9 cellular contexts compared by ENCODE assay signal in genomic region chr15:72222433-72222832, GRCh38. TPM values are rescaled to one million over a fixed set of nuclear protein-coding genes. Genes with fewer than 3 reads are reported as not detected.
A peak's percentile ranks its signal among the peaks of the same experiment; 100 is the strongest.
DNase-seq lines count a peak whose midpoint lies in the region; ATAC-seq and TF ChIP-seq lines count a peak whose summit lies in the region.
"Had no signal": no experiment of that assay in that cellular context is flagged by ENCODE, and none has a peak within 500 bp of the region (broad histone marks: within the 10 kb centered on the region; RNA-seq: fewer than 3 reads in every experiment).

No MANE protein-coding gene starts in this region.

- H3K4me3 Mint-ChIP-seq in activated B cell treated with CpG ODN at 0.5 μM for 24 hours, result no peak overlapping the region
- peak overlapping the region; percentile 3 to 35 for H3K4me3 Mint-ChIP-seq in stimulated activated naive B cell treated with anti-CD40 and anti-IgM and Interleukin-4, amounts not matched to agents 10 μg/mL and 1 μg/mL and 100 μg/mL, for 72 hours

- H3K27me3 Mint-ChIP-seq in activated B cell treated with CpG ODN at 0.5 μM for 24 hours, result no peaks in the 10 kb centered on the region
- H3K27me3 Mint-ChIP-seq in stimulated activated naive B cell treated with anti-CD40 and anti-IgM and Interleukin-4, amounts not matched to agents 10 μg/mL and 1 μg/mL and 100 μg/mL, for 72 hours, result no peaks in the 10 kb centered on the region

- H3K27ac Mint-ChIP-seq in activated B cell treated with CpG ODN at 0.5 μM for 24 hours, result peak overlapping the region; percentile 11
- peak overlapping the region; percentile 49 for H3K27ac Mint-ChIP-seq in stimulated activated naive B cell treated with anti-CD40 and anti-IgM and Interleukin-4, amounts not matched to agents 10 μg/mL and 1 μg/mL and 100 μg/mL, for 72 hours

- no peak for TF ChIP-seq CTCF in activated B cell treated with CpG ODN at 0.5 μM for 24 hours (IDR thresholded peaks at IDR 0.05)

- ATAC-seq in activated B cell treated with CpG ODN at 0.5 μM for 24 hours (ENCODE audit: low read depth), result no peak
- peak; percentile 71 for ATAC-seq in Right ventricle myocardium superior (ENCODE audit: poor library complexity)
- ATAC-seq in stimulated activated naive B cell treated with anti-CD40 and anti-IgM and Interleukin-4, amounts not matched to agents 10 μg/mL and 1 μg/mL and 100 μg/mL, for 72 hours (replicated peaks), result no peak

- peaks cover 62% of the 10 kb centered on the region for H3K4me1 Mint-ChIP-seq in activated B cell treated with CpG ODN at 0.5 μM for 24 hours
- peaks cover 46 to 82% of the 10 kb centered on the region in 2 donors for H3K4me1 Mint-ChIP-seq in stimulated activated naive B cell treated with anti-CD40 and anti-IgM and Interleukin-4, amounts not matched to agents 10 μg/mL and 1 μg/mL and 100 μg/mL, for 72 hours

- H3K36me3 Mint-ChIP-seq in activated B cell treated with CpG ODN at 0.5 μM for 24 hours (ENCODE audit: low read depth), result peaks cover 81% of the 10 kb centered on the region
- H3K36me3 Mint-ChIP-seq in stimulated activated naive B cell treated with anti-CD40 and anti-IgM and Interleukin-4, amounts not matched to agents 10 μg/mL and 1 μg/mL and 100 μg/mL, for 72 hours, result peaks cover 65 to 84% of the 10 kb centered on the region in 2 donors

- H3K9me3 Mint-ChIP-seq in activated B cell treated with CpG ODN at 0.5 μM for 24 hours, result no peaks in the 10 kb centered on the region
- no peaks in the 10 kb centered on the region for H3K9me3 Mint-ChIP-seq in stimulated activated naive B cell treated with anti-CD40 and anti-IgM and Interleukin-4, amounts not matched to agents 10 μg/mL and 1 μg/mL and 100 μg/mL, for 72 hours

- POLR2A ChIA-PET in activated B cell treated with CpG ODN at 0.5 μM for 24 hours (lab: Charles Lee), result interaction anchor here (0.7 to 2.4 kb wide), 4 partner anchors 9 to 56 kb away, joined by 3 to 12 read pairs (median 6); partner anchors contain the start of gene PKM

- CTCF ChIA-PET in activated B cell treated with CpG ODN at 0.5 μM for 24 hours (lab: Charles Lee), result interaction anchor here (0.9 kb wide), 1 partner anchor 23 kb away, joined by 3 read pairs; no protein-coding TSS in a partner anchor

- peak; percentile 42 for DNase-seq in NCI-H2196 (lab: John Stamatoyannopoulos, UW; ENCODE audit: unreplicated experiment)
- DNase-seq in NCI-H2196 treated with DMSO at 0.1 percent for 48 hours (lab: John Stamatoyannopoulos, UW; ENCODE audit: unreplicated experiment), result no peak
- no peak for DNase-seq in activated B cell treated with CpG ODN at 0.5 μM for 24 hours
- peak; percentile 65 for DNase-seq in Right ventricle myocardium superior
- DNase-seq in stimulated activated naive B cell treated with anti-CD40 and anti-IgM and Interleukin-4, amounts not matched to agents 10 μg/mL and 1 μg/mL and 100 μg/mL, for 72 hours, result no peak
- DNase-seq in activated effector memory CD4-positive, alpha-beta T cell treated with anti-CD3 and anti-CD28 coated beads, Interleukin-2, amount 50 U/mL, for 16 hours, result no peak
- no peak for DNase-seq in NCI-H2081 treated with DMSO at 0.1 percent for 48 hours (lab: John Stamatoyannopoulos, UW)
- no peak for DNase-seq in UCSD-AML1 (lab: John Stamatoyannopoulos, UW; ENCODE audit: unreplicated experiment)

- intact Hi-C loops in activated B cell treated with CpG ODN at 0.5 μM for 24 hours (cut with micrococcal nuclease) (no loop called here), Right ventricle myocardium superior (cut with DNase I) (no loop called here)

RNA-seq across cellular contexts. Expression of gene PKM, which starts 8.6 kb away (rescaled TPM):
- total RNA-seq in activated B cell treated with CpG ODN at 0.5 μM for 24 hours (1,253 and 1,275 TPM in 2 replicates), Right ventricle myocardium superior (1,065 TPM)

RNA-seq across cellular contexts. Expression of gene GRAMD2A, which starts 24.8 kb away (rescaled TPM):
- total RNA-seq in activated B cell treated with CpG ODN at 0.5 μM for 24 hours, result not detected in 2 replicates
- not detected for total RNA-seq in Right ventricle myocardium superior
- total RNA-seq: lung microvascular endothelial cell had no signal

RNA-seq across cellular contexts. Expression of gene PARP6, which starts 49.9 kb away (rescaled TPM):
- total RNA-seq in activated B cell treated with CpG ODN at 0.5 μM for 24 hours, result 70.7 and 81.4 TPM in 2 replicates
- 37.2 TPM for total RNA-seq in Right ventricle myocardium superior

Comparison
In these comparisons a context has a peak if more than half of its experiments do, and no peak if none do; other contexts are left out.
1. DNase-seq: peak in NCI-H2196 (single experiment) and Right ventricle myocardium superior (single experiment); none in NCI-H2196 treated with DMSO at 0.1 percent for 48 hours (single experiment), activated B cell treated with CpG ODN at 0.5 μM for 24 hours (single experiment), stimulated activated naive B cell treated with anti-CD40 and anti-IgM and Interleukin-4, amounts not matched to agents 10 μg/mL and 1 μg/mL and 100 μg/mL, for 72 hours (single experiment), activated effector memory CD4-positive, alpha-beta T cell treated with anti-CD3 and anti-CD28 coated beads, Interleukin-2, amount 50 U/mL, for 16 hours (single experiment), NCI-H2081 treated with DMSO at 0.1 percent for 48 hours (single experiment) and UCSD-AML1 (single experiment).